In genomic region chr4:137310593-137311490, GRCh38 we compare ENCODE assay signal across 13 cellular contexts.
DNase-seq lines count a peak whose midpoint lies in the region; ATAC-seq, FAIRE-seq and TF ChIP-seq lines count a peak whose summit lies in the region.
"Had no signal": no experiment of that assay in that cellular context is flagged by ENCODE, and none has a peak within 500 bp of the region (broad histone marks: within the 10 kb centered on the region; RNA-seq: fewer than 3 reads in every experiment).

No MANE protein-coding gene starts in this region.

- no peaks in the 10 kb centered on the region for H3K79me2 ChIP-seq in PC-3 (ENCODE audit: low read length)

- no peaks in the 10 kb centered on the region for H4K20me1 ChIP-seq in PC-3 (ENCODE audit: low read length)

- no peaks in the 10 kb centered on the region for H3K9me2 ChIP-seq in PC-3 (replicated peaks; ENCODE audit: low read length)

- 0 out of 2 replicates have a peak overlapping the region, but pooled peaks have one; percentile 24 for H3K27ac ChIP-seq in PC-3 (ENCODE audit: low read length)

- peaks cover 12% of the 10 kb centered on the region; the same call in 1 of the 2 replicates for H3K4me1 ChIP-seq in PC-3 (ENCODE audit: insufficient read depth, low read length)

- no peak overlapping the region for H3K9ac ChIP-seq in PC-3 (ENCODE audit: low read length)

- no TSS peak for BruUV-seq in PC-3 (replicated peaks; lab: Mats Ljungman, UMichigan)

- H3F3A ChIP-seq in PC-3 (ENCODE audit: low read length, unreplicated experiment), result no peaks in the 10 kb centered on the region

- intact Hi-C loops in PC-3 (cut with micrococcal nuclease), result no loop called here
- intact Hi-C loops in activated T-helper 1 cell treated with anti-CD3 and anti-CD28 coated beads, Interleukin-12 subunit alpha, Interleukin-12 subunit beta, Interleukin-2, Interleukin-4 antibody, amounts not matched to agents 30 ng/mL and 10 ng/mL and 1 ng/mL, durations not matched to agents 14 hours and 24 hours and 36 hours (cut with micrococcal nuclease), result no loop called here

- no peaks in the 10 kb centered on the region for H3K4me1 Mint-ChIP-seq in activated T-helper 1 cell treated with anti-CD3 and anti-CD28 coated beads, Interleukin-12 subunit alpha, Interleukin-12 subunit beta, Interleukin-2, Interleukin-4 antibody, amounts not matched to agents 30 ng/mL and 10 ng/mL and 1 ng/mL, durations not matched to agents 14 hours and 24 hours and 36 hours (ENCODE audit: low read depth)
- H3K4me1 Mint-ChIP-seq: activated naive CD8-positive, alpha-beta T cell treated with anti-CD3 and anti-CD28 coated beads for 36 hours had no signal

- ATAC-seq in PC-3, result peak; percentile 63
- no peak for ATAC-seq in HG02678 (IDR thresholded peaks at IDR 0.05; ENCODE audit: unreplicated experiment)

- H3K4me3 ChIP-seq in PC-3 (ENCODE audit: low read length) (no peak overlapping the region), epithelial cell of esophagus (ENCODE audit: low read length) (no peak overlapping the region)

- DNase-seq in DMS 273 (lab: John Stamatoyannopoulos, UW; ENCODE audit: unreplicated experiment), result peak; percentile 26
- peak; percentile 36 for DNase-seq in PC-3
- peak; percentile 46 for DNase-seq in epithelial cell of esophagus (ENCODE audit: low read depth)
- DNase-seq in renal cortical epithelial cell (ENCODE audit: low read depth), result peak; percentile 44
- no peak for DNase-seq in NCI-H2081 (lab: John Stamatoyannopoulos, UW)
- DNase-seq in RCC 7860 (ENCODE audit: low spot score), result no peak
- no peak for DNase-seq in activated T-helper 1 cell treated with anti-CD3 and anti-CD28 coated beads, Interleukin-12 subunit alpha, Interleukin-12 subunit beta, Interleukin-2, Interleukin-4 antibody, amounts not matched to agents 30 ng/mL and 10 ng/mL and 1 ng/mL, durations not matched to agents 14 hours and 24 hours and 36 hours (ENCODE audit: low spot score)
- DNase-seq: activated CD4-positive, CD25-positive, alpha-beta regulatory T cell treated with anti-CD3 and anti-CD28 coated beads, Interleukin-2, amount 50 U/mL, for 72 hours; activated naive CD8-positive, alpha-beta T cell treated with anti-CD3 and anti-CD28 coated beads for 36 hours; DND-41; NCI-H187; stimulated activated CD4-positive, alpha-beta T cell treated with anti-CD3 and anti-CD28 coated beads, Interleukin-4, amount 100 ng/mL, for 24 hours had no signal

- no peak overlapping the region for H2AFZ ChIP-seq in PC-3 (ENCODE audit: low read length)

- POLR2A ChIA-PET in PC-3 (lab: Charles Lee; ENCODE audit: unreplicated experiment), result no interaction called here

- no peaks in the 10 kb centered on the region for H3K27me3 ChIP-seq in PC-3 (ENCODE audit: low read length)

- H3K9me3 ChIP-seq in PC-3 (ENCODE audit: low read length), result no peaks in the 10 kb centered on the region

- H3K27ac Mint-ChIP-seq in activated T-helper 1 cell treated with anti-CD3 and anti-CD28 coated beads, Interleukin-12 subunit alpha, Interleukin-12 subunit beta, Interleukin-2, Interleukin-4 antibody, amounts not matched to agents 30 ng/mL and 10 ng/mL and 1 ng/mL, durations not matched to agents 14 hours and 24 hours and 36 hours, result no peak overlapping the region
- H3K27ac Mint-ChIP-seq: activated naive CD8-positive, alpha-beta T cell treated with anti-CD3 and anti-CD28 coated beads for 36 hours had no signal

- CTCF ChIA-PET in PC-3 (lab: Charles Lee), result no interaction called here

- H3K27me3 Mint-ChIP-seq in activated T-helper 1 cell treated with anti-CD3 and anti-CD28 coated beads, Interleukin-12 subunit alpha, Interleukin-12 subunit beta, Interleukin-2, Interleukin-4 antibody, amounts not matched to agents 30 ng/mL and 10 ng/mL and 1 ng/mL, durations not matched to agents 14 hours and 24 hours and 36 hours (ENCODE audit: insufficient read depth), result no peaks in the 10 kb centered on the region
- H3K27me3 Mint-ChIP-seq: activated naive CD8-positive, alpha-beta T cell treated with anti-CD3 and anti-CD28 coated beads for 36 hours had no signal

- H3K36me3 Mint-ChIP-seq in activated T-helper 1 cell treated with anti-CD3 and anti-CD28 coated beads, Interleukin-12 subunit alpha, Interleukin-12 subunit beta, Interleukin-2, Interleukin-4 antibody, amounts not matched to agents 30 ng/mL and 10 ng/mL and 1 ng/mL, durations not matched to agents 14 hours and 24 hours and 36 hours (ENCODE audit: low read depth), result no peaks in the 10 kb centered on the region
- H3K36me3 Mint-ChIP-seq: activated naive CD8-positive, alpha-beta T cell treated with anti-CD3 and anti-CD28 coated beads for 36 hours had no signal

- no peak overlapping the region for H3K4me2 ChIP-seq in PC-3 (ENCODE audit: low read length)

- no peaks in the 10 kb centered on the region for H3K9me3 Mint-ChIP-seq in activated T-helper 1 cell treated with anti-CD3 and anti-CD28 coated beads, Interleukin-12 subunit alpha, Interleukin-12 subunit beta, Interleukin-2, Interleukin-4 antibody, amounts not matched to agents 30 ng/mL and 10 ng/mL and 1 ng/mL, durations not matched to agents 14 hours and 24 hours and 36 hours

- no peak overlapping the region for H3K4me3 Mint-ChIP-seq in activated T-helper 1 cell treated with anti-CD3 and anti-CD28 coated beads, Interleukin-12 subunit alpha, Interleukin-12 subunit beta, Interleukin-2, Interleukin-4 antibody, amounts not matched to agents 30 ng/mL and 10 ng/mL and 1 ng/mL, durations not matched to agents 14 hours and 24 hours and 36 hours
- H3K4me3 Mint-ChIP-seq: activated naive CD8-positive, alpha-beta T cell treated with anti-CD3 and anti-CD28 coated beads for 36 hours had no signal

- TF ChIP-seq CTCF in PC-3 (conservative IDR thresholded peaks at IDR 0.05; ENCODE audit: low read depth, low read length) (no peak), epithelial cell of esophagus (IDR thresholded peaks at IDR 0.05; ENCODE audit: insufficient read depth, low read depth, low read length, missing control alignments) (no peak)

- H3K36me3 ChIP-seq in PC-3 (ENCODE audit: low read depth, low read length), result no peaks in the 10 kb centered on the region

- no peak for FAIRE-seq in RCC 7860 (lab: Jason Lieb, UNC)

Comparison
In these comparisons a context has a peak if more than half of its experiments do, and no peak if none do; other contexts are left out.
1. DNase-seq: peak in DMS 273 (single experiment), PC-3 (single experiment), epithelial cell of esophagus (single experiment) and renal cortical epithelial cell (single experiment); none in NCI-H2081 (0 of 2), RCC 7860 (single experiment) and activated T-helper 1 cell treated with anti-CD3 and anti-CD28 coated beads, Interleukin-12 subunit alpha, Interleukin-12 subunit beta, Interleukin-2, Interleukin-4 antibody, amounts not matched to agents 30 ng/mL and 10 ng/mL and 1 ng/mL, durations not matched to agents 14 hours and 24 hours and 36 hours (single experiment).